ENCODE assay signal across 19 cellular contexts in the genomic region with DNA sequence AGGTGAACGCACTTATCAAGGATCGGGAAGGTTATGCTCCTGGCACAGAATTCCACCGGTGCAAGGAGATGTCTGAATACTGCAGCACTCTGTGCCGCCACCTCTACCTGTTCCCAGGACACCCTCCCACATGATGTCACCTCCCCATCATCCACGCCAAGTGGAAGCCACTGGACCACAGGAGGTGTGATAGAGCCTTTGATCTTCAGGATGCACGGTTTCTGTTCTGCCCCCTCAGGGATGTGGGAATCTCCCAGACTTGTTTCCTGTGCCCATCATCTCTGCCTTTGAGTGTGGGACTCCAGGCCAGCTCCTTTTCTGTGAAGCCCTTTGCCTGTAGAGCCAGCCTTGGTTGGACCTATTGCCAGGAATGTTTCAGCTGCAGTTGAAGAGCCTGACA. TPM values are rescaled to one million over a fixed set of nuclear protein-coding genes. Genes with fewer than 3 reads are reported as not detected.
DNase-seq lines count a peak whose midpoint lies in the region; ATAC-seq and TF ChIP-seq lines count a peak whose summit lies in the region.
"Had no signal": no experiment of that assay in that cellular context is flagged by ENCODE, and none has a peak within 500 bp of the region (broad histone marks: within the 10 kb centered on the region; RNA-seq: fewer than 3 reads in every experiment).

No MANE protein-coding gene starts in this region.

- CTCF ChIA-PET in T-cell (lab: Charles Lee), result interaction anchor here (0.7 to 3.4 kb wide), 8 partner anchors 8 to 65 kb away, joined by 3 to 35 read pairs (median 4); a partner anchor contains a TSS

- no peak overlapping the region for H3K4me3 ChIP-seq in effector memory CD4-positive, alpha-beta T cell (ENCODE audit: insufficient read depth, low read depth, low read length, poor library complexity, severe bottlenecking)
- H3K4me3 ChIP-seq: esophagus squamous epithelium, GM23248, left lung, smooth muscle cell, suprapubic skin had no signal

- H3K9me3 ChIP-seq in effector memory CD4-positive, alpha-beta T cell (ENCODE audit: control insufficient read depth, low read length), result no peaks in the 10 kb centered on the region
- H3K9me3 ChIP-seq: esophagus squamous epithelium, left lung, suprapubic skin had no signal

- H3K4me1 ChIP-seq in effector memory CD4-positive, alpha-beta T cell (ENCODE audit: control insufficient read depth, insufficient read depth, low read length, poor library complexity, severe bottlenecking), result no peaks in the 10 kb centered on the region
- H3K4me1 ChIP-seq: suprapubic skin had no signal

- no peaks in the 10 kb centered on the region for H3K27me3 ChIP-seq in effector memory CD4-positive, alpha-beta T cell (replicated peaks; ENCODE audit: control insufficient read depth, insufficient read depth, low read length, poor library complexity, severe bottlenecking)
- H3K27me3 ChIP-seq: esophagus squamous epithelium, left lung, suprapubic skin had no signal

- no peak for ATAC-seq in T-cell (replicated peaks in 1 of 4)

- H3K36me3 Mint-ChIP-seq in activated CD4-positive, alpha-beta T cell treated with anti-CD3 and anti-CD28 coated beads, Interleukin-2, amount 10 ng/mL, durations not matched to agents 24 days and 14 days (ENCODE audit: low read depth), result peaks cover 91% of the 10 kb centered on the region
- peaks cover 79% of the 10 kb centered on the region for H3K36me3 Mint-ChIP-seq in T-cell
- peaks cover 72% of the 10 kb centered on the region for H3K36me3 Mint-ChIP-seq in endothelial cell (ENCODE audit: low read depth, unreplicated experiment)

- H3K4me3 Mint-ChIP-seq in activated CD4-positive, alpha-beta T cell treated with anti-CD3 and anti-CD28 coated beads, Interleukin-2, amount 10 ng/mL, durations not matched to agents 24 days and 14 days, result no peak overlapping the region
- H3K4me3 Mint-ChIP-seq in T-cell (no peak overlapping the region), endothelial cell (ENCODE audit: unreplicated experiment) (peak overlapping the region; percentile 2)
- H3K4me3 Mint-ChIP-seq: activated CD4-positive, alpha-beta T cell treated with anti-CD3 and anti-CD28 coated beads, Interleukin-2, amount 10 ng/mL, durations not matched to agents 7 days and 5 days; effector memory CD8-positive, alpha-beta T cell; HFFc6 had no signal

- peak overlapping the region; percentile 38 for H3K27ac Mint-ChIP-seq in activated CD4-positive, alpha-beta T cell treated with anti-CD3 and anti-CD28 coated beads, Interleukin-2, amount 10 ng/mL, durations not matched to agents 24 days and 14 days
- H3K27ac Mint-ChIP-seq in T-cell (peak overlapping the region; percentile 59 to 76), endothelial cell (ENCODE audit: unreplicated experiment) (no peak overlapping the region)
- H3K27ac Mint-ChIP-seq: activated CD4-positive, alpha-beta T cell treated with anti-CD3 and anti-CD28 coated beads, Interleukin-2, amount 10 ng/mL, durations not matched to agents 7 days and 5 days; HFFc6 had no signal

- intact Hi-C loops in activated CD4-positive, alpha-beta T cell treated with anti-CD3 and anti-CD28 coated beads, Interleukin-2, amount 10 ng/mL, durations not matched to agents 24 days and 14 days (cut with micrococcal nuclease), result loop anchor here (1.0 to 10.0 kb wide), 4 partner anchors 14 to 300 kb away; no protein-coding TSS in a partner anchor

- H3K27ac ChIP-seq in effector memory CD4-positive, alpha-beta T cell (ENCODE audit: insufficient read depth, low read length, poor library complexity, severe bottlenecking), result no peak overlapping the region
- H3K27ac ChIP-seq: esophagus squamous epithelium, GM23248, left lung, suprapubic skin had no signal

- POLR2A ChIA-PET in T-cell (lab: Charles Lee), result no interaction called here

- DNase-seq in activated CD4-positive, alpha-beta T cell treated with anti-CD3 and anti-CD28 coated beads, Interleukin-2, amount 10 ng/mL, durations not matched to agents 24 days and 14 days, result no peak
- DNase-seq in activated CD4-positive, alpha-beta T cell treated with anti-CD3 and anti-CD28 coated beads, Interleukin-2, amount 50 U/mL, for 4 hours, result no peak
- DNase-seq in T-cell (no peak), endothelial cell (ENCODE audit: low spot score) (no peak), NAMALWA (ENCODE audit: low spot score) (no peak)
- no peak for DNase-seq in effector memory CD4-positive, alpha-beta T cell
- DNase-seq: amniotic stem cell, esophagus squamous epithelium, HFFc6, NCI-H1048, NCI-H187 had no signal

- H3K4me1 Mint-ChIP-seq in activated CD4-positive, alpha-beta T cell treated with anti-CD3 and anti-CD28 coated beads, Interleukin-2, amount 10 ng/mL, durations not matched to agents 24 days and 14 days, result peaks cover 64% of the 10 kb centered on the region
- H3K4me1 Mint-ChIP-seq in T-cell (peaks cover 26 to 33% (median 32%) of the 10 kb centered on the region in 3 donors), endothelial cell (ENCODE audit: unreplicated experiment) (peaks cover 22% of the 10 kb centered on the region)

- H3K9me3 Mint-ChIP-seq in activated CD4-positive, alpha-beta T cell treated with anti-CD3 and anti-CD28 coated beads, Interleukin-2, amount 10 ng/mL, durations not matched to agents 24 days and 14 days, result no peaks in the 10 kb centered on the region
- H3K9me3 Mint-ChIP-seq in T-cell (no peaks in the 10 kb centered on the region), endothelial cell (ENCODE audit: unreplicated experiment) (no peaks in the 10 kb centered on the region)
- H3K9me3 Mint-ChIP-seq: effector memory CD8-positive, alpha-beta T cell; HFFc6 had no signal

- H3K36me3 ChIP-seq in effector memory CD4-positive, alpha-beta T cell (ENCODE audit: control insufficient read depth, insufficient read depth, low read length), result peaks cover 59% of the 10 kb centered on the region

- no peaks in the 10 kb centered on the region for H3K27me3 Mint-ChIP-seq in activated CD4-positive, alpha-beta T cell treated with anti-CD3 and anti-CD28 coated beads, Interleukin-2, amount 10 ng/mL, durations not matched to agents 24 days and 14 days
- H3K27me3 Mint-ChIP-seq in T-cell, result no peaks in the 10 kb centered on the region
- peaks cover 7% of the 10 kb centered on the region for H3K27me3 Mint-ChIP-seq in endothelial cell (ENCODE audit: unreplicated experiment)
- H3K27me3 Mint-ChIP-seq: activated CD4-positive, alpha-beta T cell treated with anti-CD3 and anti-CD28 coated beads, Interleukin-2, amount 10 ng/mL, durations not matched to agents 7 days and 5 days; effector memory CD8-positive, alpha-beta T cell had no signal

- no peak for TF ChIP-seq CTCF in endothelial cell (IDR thresholded peaks at IDR 0.05; ENCODE audit: unreplicated experiment)

RNA-seq across cellular contexts. Expression of a gene that starts 11.0 kb away (rescaled TPM):
- not detected in 2 replicates for total RNA-seq in activated CD4-positive, alpha-beta T cell treated with anti-CD3 and anti-CD28 coated beads, Interleukin-2, amount 10 ng/mL, durations not matched to agents 24 days and 14 days
- total RNA-seq in T-cell (not detected), endothelial cell (ENCODE audit: unreplicated experiment) (not detected)
- total RNA-seq: GM23248, HFFc6, myocyte, smooth muscle cell had no signal

RNA-seq across cellular contexts. Expression of a gene that starts 16.8 kb away (rescaled TPM):
- 99.1 and 110 TPM in 2 replicates for total RNA-seq in activated CD4-positive, alpha-beta T cell treated with anti-CD3 and anti-CD28 coated beads, Interleukin-2, amount 10 ng/mL, durations not matched to agents 24 days and 14 days
- total RNA-seq in T-cell (10 to 100 TPM; 43.4 to 83.6 (median 73.7) TPM), endothelial cell (ENCODE audit: unreplicated experiment) (55.3 TPM)

RNA-seq across cellular contexts. Expression of a gene that starts 20.2 kb away (rescaled TPM):
- 0.38 and 0.42 TPM in 2 replicates for total RNA-seq in activated CD4-positive, alpha-beta T cell treated with anti-CD3 and anti-CD28 coated beads, Interleukin-2, amount 10 ng/mL, durations not matched to agents 24 days and 14 days
- total RNA-seq in T-cell (1 to 10 TPM in 3 of 5 donors, under 1 TPM in 1, not detected in 1; 0.66 to 1.6 (median 1.2) TPM), endothelial cell (ENCODE audit: unreplicated experiment) (0.23 TPM)
- total RNA-seq: frontal cortex, GM23248 had no signal

RNA-seq across cellular contexts. Expression of a gene that starts 41.7 kb away (rescaled TPM):
- 138 and 142 TPM in 2 replicates for total RNA-seq in activated CD4-positive, alpha-beta T cell treated with anti-CD3 and anti-CD28 coated beads, Interleukin-2, amount 10 ng/mL, durations not matched to agents 24 days and 14 days
- 100 to 1,000 TPM; 347 to 524 (median 406) TPM for total RNA-seq in T-cell
- 80.0 TPM for total RNA-seq in endothelial cell (ENCODE audit: unreplicated experiment)

RNA-seq across cellular contexts. Expression of a gene that starts 57.6 kb away (rescaled TPM):
- 0.37 and 0.45 TPM in 2 replicates for total RNA-seq in activated CD4-positive, alpha-beta T cell treated with anti-CD3 and anti-CD28 coated beads, Interleukin-2, amount 10 ng/mL, durations not matched to agents 24 days and 14 days
- total RNA-seq in T-cell (1 to 10 TPM in 3 of 5 donors, under 1 TPM in 2; 0.08 to 3.6 (median 2.1) TPM), endothelial cell (ENCODE audit: unreplicated experiment) (1.0 TPM)
